In the genomic region with DNA sequence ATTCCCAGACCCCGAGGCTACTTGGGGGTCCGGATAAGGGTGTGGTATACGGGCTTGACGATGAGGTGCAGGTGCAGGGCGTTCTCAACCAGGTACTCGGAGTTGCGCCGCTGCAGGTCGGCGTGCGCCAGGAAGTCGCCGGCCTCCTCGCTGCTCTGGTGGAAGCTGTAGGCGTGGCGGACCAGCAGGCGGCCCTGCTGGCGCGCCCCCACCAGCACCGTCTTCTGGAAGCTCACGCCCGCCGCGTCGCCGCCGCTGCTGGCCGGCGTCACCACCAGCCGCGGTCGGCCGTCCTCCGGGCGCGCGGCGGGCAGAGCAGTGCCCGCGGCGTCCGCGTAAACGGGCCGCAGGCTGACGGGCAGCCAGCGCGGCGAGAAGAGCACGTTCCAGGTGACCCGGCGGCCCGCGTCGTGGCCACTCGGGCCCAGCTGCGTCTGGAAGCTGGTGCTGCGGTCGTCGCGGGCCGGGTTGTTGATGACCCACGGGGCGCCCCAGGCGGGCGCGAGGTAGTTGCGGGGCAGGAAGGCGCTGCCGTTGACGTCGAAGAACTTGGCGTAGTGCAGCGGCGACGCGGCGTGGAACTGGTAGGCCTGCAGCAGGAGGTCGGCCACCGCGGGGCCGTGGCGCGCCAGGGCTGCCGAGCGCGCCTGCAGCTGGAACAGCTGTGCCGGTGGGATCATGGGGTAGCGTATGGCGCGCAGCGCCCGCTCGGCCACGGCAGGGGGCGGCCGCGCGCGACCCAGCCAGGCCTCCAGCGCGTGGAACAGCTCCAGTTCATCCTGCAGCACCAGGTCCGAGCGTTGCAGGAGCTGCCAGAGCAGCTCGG, we compare ENCODE assay signal across 13 cellular contexts. TPM values are rescaled to one million over a fixed set of nuclear protein-coding genes. Genes with fewer than 3 reads are reported as not detected.
DNase-seq lines count a peak whose midpoint lies in the region; ATAC-seq and TF ChIP-seq lines count a peak whose summit lies in the region.
"Had no signal": no experiment of that assay in that cellular context is flagged by ENCODE, and none has a peak within 500 bp of the region (broad histone marks: within the 10 kb centered on the region; RNA-seq: fewer than 3 reads in every experiment).

No MANE protein-coding gene starts in this region.

- H3K9me3 Mint-ChIP-seq in CD4-positive, alpha-beta memory T cell: no peaks in the 10 kb centered on the region
- H3K9me3 Mint-ChIP-seq in neural crest cell: no peaks in the 10 kb centered on the region
- H3K9me3 Mint-ChIP-seq: activated T-helper 1 cell treated with anti-CD3 and anti-CD28 coated beads, Interleukin-12 subunit alpha, Interleukin-12 subunit beta, Interleukin-2, Interleukin-4 antibody, amounts not matched to agents 30 ng/mL and 10 ng/mL and 1 ng/mL, durations not matched to agents 14 hours and 24 hours and 36 hours; stimulated activated memory B cell treated with anti-CD40 and anti-IgM and Interleukin-4, amounts not matched to agents 10 μg/mL and 1 μg/mL and 100 μg/mL, for 72 hours had no signal

- no peak overlapping the region for H3K27ac ChIP-seq in CD4-positive, alpha-beta memory T cell (ENCODE audit: low read depth, low read length)
- no peak overlapping the region for H3K27ac ChIP-seq in foreskin keratinocyte
- no peak overlapping the region for H3K27ac ChIP-seq in caudate nucleus (ENCODE audit: low read depth, low read length)
- H3K27ac ChIP-seq in dorsolateral prefrontal cortex: no peak overlapping the region
- H3K27ac ChIP-seq: sigmoid colon had no signal

- ATAC-seq in foreskin keratinocyte: peak; percentile 21
- no peak for ATAC-seq in GM18519 (IDR thresholded peaks at IDR 0.05; ENCODE audit: low FRiP score, unreplicated experiment)
- ATAC-seq: stimulated activated memory B cell treated with anti-CD40 and anti-IgM and Interleukin-4, amounts not matched to agents 10 μg/mL and 1 μg/mL and 100 μg/mL, for 72 hours had no signal

- H3K36me3 ChIP-seq in CD4-positive, alpha-beta memory T cell (ENCODE audit: insufficient read depth, low read length): no peaks in the 10 kb centered on the region
- H3K36me3 ChIP-seq: sigmoid colon had no signal

- H3K4me1 ChIP-seq in CD4-positive, alpha-beta memory T cell (ENCODE audit: insufficient read depth, low read length): peaks cover 13% of the 10 kb centered on the region
- H3K4me1 ChIP-seq in foreskin keratinocyte: no peaks in the 10 kb centered on the region

- TF ChIP-seq CTCF in foreskin keratinocyte (conservative IDR thresholded peaks at IDR 0.05) (no peak), neural crest cell (conservative IDR thresholded peaks at IDR 0.05) (peak; percentile 11), dorsolateral prefrontal cortex (IDR thresholded peaks at IDR 0.05 in 54 of 56, conservative IDR thresholded peaks at IDR 0.05 in 2 of 56; ENCODE audit: low read depth in 1 of 56, partially characterized antibody in 56 of 56) (no peak)

- CTCF ChIA-PET in CD4-positive, alpha-beta memory T cell (lab: Charles Lee; ENCODE audit: partially characterized antibody): interaction anchor here (0.6 to 2.4 kb wide), 9 partner anchors 9 to 154 kb away, joined by 3 to 11 read pairs (median 3); partner anchors contain the start of genes GPR142 and RPL38

- intact Hi-C loops in CD4-positive, alpha-beta memory T cell (cut with micrococcal nuclease): no loop called here
- intact Hi-C loops in dorsolateral prefrontal cortex (cut with DNase I): no loop called here

- H3K4me3 ChIP-seq in CD4-positive, alpha-beta memory T cell (ENCODE audit: low read length in 2 of 2): no peak overlapping the region
- peak overlapping the region in 3 of 59 donors; percentile 10 to 15 (median 12) for H3K4me3 ChIP-seq in dorsolateral prefrontal cortex

- peaks cover 7 to 20% (median 13%) of the 10 kb centered on the region in 4 donors for H3K4me1 Mint-ChIP-seq in CD4-positive, alpha-beta memory T cell
- peaks cover 30% of the 10 kb centered on the region for H3K4me1 Mint-ChIP-seq in neural crest cell
- H3K4me1 Mint-ChIP-seq: stimulated activated memory B cell treated with anti-CD40 and anti-IgM and Interleukin-4, amounts not matched to agents 10 μg/mL and 1 μg/mL and 100 μg/mL, for 72 hours had no signal

- no peaks in the 10 kb centered on the region for H3K36me3 Mint-ChIP-seq in CD4-positive, alpha-beta memory T cell
- peaks cover 2% of the 10 kb centered on the region for H3K36me3 Mint-ChIP-seq in neural crest cell (ENCODE audit: low read depth)
- H3K36me3 Mint-ChIP-seq: stimulated activated memory B cell treated with anti-CD40 and anti-IgM and Interleukin-4, amounts not matched to agents 10 μg/mL and 1 μg/mL and 100 μg/mL, for 72 hours had no signal

- H3K4me3 Mint-ChIP-seq in CD4-positive, alpha-beta memory T cell: peak overlapping the region in 3 of 8 donors; percentile 43 to 52 (median 51)
- no peak overlapping the region for H3K4me3 Mint-ChIP-seq in neural crest cell
- H3K4me3 Mint-ChIP-seq: activated T-helper 1 cell treated with anti-CD3 and anti-CD28 coated beads, Interleukin-12 subunit alpha, Interleukin-12 subunit beta, Interleukin-2, Interleukin-4 antibody, amounts not matched to agents 30 ng/mL and 10 ng/mL and 1 ng/mL, durations not matched to agents 14 hours and 24 hours and 36 hours; stimulated activated memory B cell treated with anti-CD40 and anti-IgM and Interleukin-4, amounts not matched to agents 10 μg/mL and 1 μg/mL and 100 μg/mL, for 72 hours had no signal

- H3K27me3 Mint-ChIP-seq in CD4-positive, alpha-beta memory T cell: peaks cover 25 to 33% of the 10 kb centered on the region in 2 donors
- H3K27me3 Mint-ChIP-seq in neural crest cell (ENCODE audit: low read depth): peaks cover 67% of the 10 kb centered on the region

- no peak overlapping the region for H3K27ac Mint-ChIP-seq in CD4-positive, alpha-beta memory T cell
- H3K27ac Mint-ChIP-seq in neural crest cell (ENCODE audit: unreplicated experiment): no peak overlapping the region
- H3K27ac Mint-ChIP-seq: activated T-helper 1 cell treated with anti-CD3 and anti-CD28 coated beads, Interleukin-12 subunit alpha, Interleukin-12 subunit beta, Interleukin-2, Interleukin-4 antibody, amounts not matched to agents 30 ng/mL and 10 ng/mL and 1 ng/mL, durations not matched to agents 14 hours and 24 hours and 36 hours; stimulated activated memory B cell treated with anti-CD40 and anti-IgM and Interleukin-4, amounts not matched to agents 10 μg/mL and 1 μg/mL and 100 μg/mL, for 72 hours had no signal

- peak in 3 of 5 donors; percentile 14 to 25 (median 14) for DNase-seq in CD4-positive, alpha-beta memory T cell
- DNase-seq in NOMO-1 treated with dmso at 0.1 percent for 144 hours (lab: John Stamatoyannopoulos, UW; ENCODE audit: unreplicated experiment) (peak; percentile 49), foreskin keratinocyte (no peak), neural crest cell (ENCODE audit: low read depth, low spot score) (no peak), caudate nucleus (lab: John Stamatoyannopoulos, UW) (no peak), dorsolateral prefrontal cortex (no peak), 8988T (no peak)
- DNase-seq: DND-41, NCI-H345, sigmoid colon had no signal

- H3K27me3 ChIP-seq in CD4-positive, alpha-beta memory T cell (ENCODE audit: insufficient read depth, low read length): peaks cover 30% of the 10 kb centered on the region
- H3K27me3 ChIP-seq in foreskin keratinocyte: peaks cover 97% of the 10 kb centered on the region
- H3K27me3 ChIP-seq in dorsolateral prefrontal cortex: peaks cover 0 to 69% (median 22%) of the 10 kb centered on the region in 45 donors

- no peaks in the 10 kb centered on the region for H3K9me3 ChIP-seq in CD4-positive, alpha-beta memory T cell (ENCODE audit: control insufficient read depth in 1 of 2, low read length in 2 of 2)
- H3K9me3 ChIP-seq: sigmoid colon had no signal

- POLR2A ChIA-PET in CD4-positive, alpha-beta memory T cell (lab: Charles Lee; ENCODE audit: partially characterized antibody): interaction anchor here (0.9 to 1.5 kb wide), 2 partner anchors 144 to 147 kb away, joined by 3 to 4 read pairs; partner anchors contain the start of gene TTYH2

RNA-seq across cellular contexts. Expression of gene BTBD17, which starts 4.8 kb away (rescaled TPM):
- not detected for total RNA-seq in CD4-positive, alpha-beta memory T cell
- not detected for polyA plus RNA-seq in CD4-positive, alpha-beta memory T cell
- total RNA-seq in foreskin keratinocyte: not detected in 2 replicates
- polyA plus RNA-seq in foreskin keratinocyte: not detected in 2 replicates
- total RNA-seq in neural crest cell: 12.3 and 12.7 TPM in 2 replicates
- 1 to 10 TPM in 98 of 120 experiments, under 1 TPM in 22; 0.28 to 6.4 (median 1.6) TPM for total RNA-seq in dorsolateral prefrontal cortex
- total RNA-seq: activated T-helper 1 cell treated with anti-CD3 and anti-CD28 coated beads, Interleukin-12 subunit alpha, Interleukin-12 subunit beta, Interleukin-2, Interleukin-4 antibody, amounts not matched to agents 30 ng/mL and 10 ng/mL and 1 ng/mL, durations not matched to agents 14 hours and 24 hours and 36 hours; sigmoid colon had no signal

RNA-seq across cellular contexts. Expression of gene GPR142, which starts 10.5 kb away (rescaled TPM):
- total RNA-seq in CD4-positive, alpha-beta memory T cell: not detected
- not detected for polyA plus RNA-seq in CD4-positive, alpha-beta memory T cell
- total RNA-seq in foreskin keratinocyte: not detected in 2 replicates
- not detected in 2 replicates for polyA plus RNA-seq in foreskin keratinocyte
- total RNA-seq in neural crest cell: 0.23 TPM in 1 of 2 replicates, not detected in the other
- 1 to 10 TPM in 8 of 120 experiments, under 1 TPM in 41, not detected in 71; 0.29 to 1.5 (median 0.63) TPM for total RNA-seq in dorsolateral prefrontal cortex
- total RNA-seq: activated T-helper 1 cell treated with anti-CD3 and anti-CD28 coated beads, Interleukin-12 subunit alpha, Interleukin-12 subunit beta, Interleukin-2, Interleukin-4 antibody, amounts not matched to agents 30 ng/mL and 10 ng/mL and 1 ng/mL, durations not matched to agents 14 hours and 24 hours and 36 hours had no signal

RNA-seq across cellular contexts. Expression of gene KIF19, which starts 30.8 kb away (rescaled TPM):
- 1 to 10 TPM; 1.5 to 1.7 TPM for total RNA-seq in CD4-positive, alpha-beta memory T cell
- 1 to 10 TPM; 1.5 to 2.3 TPM for polyA plus RNA-seq in CD4-positive, alpha-beta memory T cell
- total RNA-seq in foreskin keratinocyte (0.03 and 0.04 TPM in 2 replicates), neural crest cell (0.25 and 0.63 TPM in 2 replicates), dorsolateral prefrontal cortex (10 to 100 TPM in 90 of 120 experiments, 1 to 10 TPM in 30; 1.0 to 84.8 (median 17.6) TPM)
- 0.02 and 0.03 TPM in 2 replicates for polyA plus RNA-seq in foreskin keratinocyte

Comparison
In these comparisons a context has a peak if more than half of its experiments do, and no peak if none do; other contexts are left out.
1. DNase-seq: peak in CD4-positive, alpha-beta memory T cell (3 of 5) and NOMO-1 treated with dmso at 0.1 percent for 144 hours (single experiment); none in foreskin keratinocyte (0 of 2), neural crest cell (single experiment), caudate nucleus (0 of 61), dorsolateral prefrontal cortex (0 of 10) and 8988T (single experiment).